1 cellular context compared by ENCODE assay signal in genomic region chr1:205645494-205645893, GRCh38.
TF ChIP-seq lines count a peak whose summit lies in the region.

No MANE protein-coding gene starts in this region.

TF ChIP-seq in GM23338, 12 proteins besides CTCF, POLR2A, EP300 and RAD21 (continued from another document):
- TF ChIP-seq REST (IDR thresholded peaks at IDR 0.05; ENCODE audit: unreplicated experiment) (no peak), ZNF462 (CRISPR knock-in tag; IDR thresholded peaks at IDR 0.05) (no peak)
